In genomic region chr10:42638821-42639270, GRCh38 we compare ENCODE assay signal across 8 cellular contexts. TPM values are rescaled to one million over a fixed set of nuclear protein-coding genes. Genes with fewer than 3 reads are reported as not detected.
DNase-seq lines count a peak whose midpoint lies in the region; ATAC-seq, FAIRE-seq and TF ChIP-seq lines count a peak whose summit lies in the region.

No MANE protein-coding gene starts in this region.

- H3K36me3 ChIP-seq in KOPT-K1 (ENCODE audit: insufficient read depth, low read length): 0 out of 2 replicates have a peak, but pooled peaks cover 8% of the 10 kb centered on the region
- no peaks in the 10 kb centered on the region for H3K36me3 ChIP-seq in bronchial epithelial cell (ENCODE audit: control insufficient read depth, insufficient read depth, low read length)
- no peaks in the 10 kb centered on the region for H3K36me3 ChIP-seq in mucosa of stomach (ENCODE audit: control insufficient read depth, insufficient read depth, low read length)

- peak overlapping the region; percentile 87 for H3K4me2 ChIP-seq in A549

- no peak for TF ChIP-seq RAD21 in A549 (conservative IDR thresholded peaks at IDR 0.05 in 1 of 2, IDR thresholded peaks at IDR 0.05 in 1 of 2)

- FAIRE-seq in A549 (lab: Jason Lieb, UNC): no peak
- FAIRE-seq in bronchial epithelial cell (lab: Jason Lieb, UNC): no peak

- H3K4me3 ChIP-seq in A549 (peak overlapping the region; percentile 66), bronchial epithelial cell (ENCODE audit: low read depth, low read length) (peak overlapping the region; percentile 56), mucosa of stomach (ENCODE audit: low read length) (peak overlapping the region; percentile 91)

- DNase-seq in A549 (ENCODE audit: low read depth in 1 of 2, low spot score in 1 of 2) (no peak), bronchial epithelial cell (ENCODE audit: low read depth) (no peak), D341Med (ENCODE audit: low spot score) (no peak), GM13977 (ENCODE audit: low spot score) (no peak), NCI-H526 treated with DMSO at 0.1 percent for 48 hours (lab: John Stamatoyannopoulos, UW) (no peak), NCI-H345 (lab: John Stamatoyannopoulos, UW) (no peak)

- TF ChIP-seq POLR2A in A549 (IDR thresholded peaks at IDR 0.05; ENCODE audit: low read length): no peak

- no peak for ATAC-seq in A549

- no peak for TF ChIP-seq EP300 in A549 (IDR thresholded peaks at IDR 0.05)

- POLR2A ChIA-PET in A549 (lab: Yijun Ruan, JAX): interaction anchor here (0.7 to 1.3 kb wide), 3 partner anchors 115 to 623 kb away, joined by 3 to 4 read pairs (median 3); partner anchors contain the start of gene BMS1

- CTCF ChIA-PET in A549 (lab: Yijun Ruan, JAX): no interaction called here

- peak overlapping the region; percentile 96 for H3K9ac ChIP-seq in mucosa of stomach (ENCODE audit: low read length)

- TF ChIP-seq CTCF in A549 (IDR thresholded peaks at IDR 0.05): no peak
- no peak for TF ChIP-seq CTCF in bronchial epithelial cell (IDR thresholded peaks at IDR 0.05; ENCODE audit: insufficient read depth, low read length, severe bottlenecking)
- TF ChIP-seq CTCF in GM13977 (IDR thresholded peaks at IDR 0.05; ENCODE audit: extremely low read depth, insufficient read depth, missing control alignments): no peak

- 1% methylated on average over 6 of the region's 6 CpGs for WGBS in A549 (ENCODE audit: missing lambda C conversion rate)

- no peaks in the 10 kb centered on the region for H3K27me3 ChIP-seq in bronchial epithelial cell (ENCODE audit: control insufficient read depth, insufficient read depth, low read length)
- H3K27me3 ChIP-seq in mucosa of stomach (ENCODE audit: control insufficient read depth, insufficient read depth, low read length): no peaks in the 10 kb centered on the region

- in situ Hi-C loops in GM13977 (cut with MboI; ENCODE audit: low pct_unique_long_range_greater_than_20kb, low sequenced_read_pairs, unreplicated experiment): no loop called here

- H3K9me3 ChIP-seq in A549 (no peaks in the 10 kb centered on the region), KOPT-K1 (ENCODE audit: insufficient read depth, low read length, poor library complexity, severe bottlenecking) (no peaks in the 10 kb centered on the region), mucosa of stomach (ENCODE audit: control insufficient read depth, low read length) (no peaks in the 10 kb centered on the region)

- peaks cover 8% of the 10 kb centered on the region; the same call in 1 of the 3 replicates for H3K4me1 ChIP-seq in A549
- H3K4me1 ChIP-seq in mucosa of stomach (ENCODE audit: control insufficient read depth, insufficient read depth, low read length): peaks cover 16% of the 10 kb centered on the region

- H3K27ac ChIP-seq in A549 (peak overlapping the region; percentile 92 to 95), KOPT-K1 (ENCODE audit: low read depth, low read length, poor library complexity, severe bottlenecking) (peak overlapping the region; percentile 92)

TF ChIP-seq in A549, 52 proteins besides CTCF, POLR2A, EP300 and RAD21:
- TF ChIP-seq MAFK (IDR thresholded peaks at IDR 0.05; ENCODE audit: partially characterized antibody) (peak; percentile 19), ZSCAN20 (CRISPR knock-in tag; IDR thresholded peaks at IDR 0.05) (no peak)

RNA-seq across cellular contexts. Expression of gene ZNF33B, which starts 0.5 kb away (rescaled TPM):
- 10.1 and 12.4 TPM in 2 replicates for polyA plus RNA-seq in A549 (2011; rRNA removed)
- 2.1 and 2.3 TPM in 2 replicates for polyA plus RNA-seq in A549 (2012; cell fraction: cytosol; rRNA removed)
- polyA plus RNA-seq in A549 (2012; cell fraction: nucleus; rRNA removed): 2.2 and 5.2 TPM in 2 replicates
- polyA plus RNA-seq in A549 (2017; fragmentation: RNase III; extraction: RNeasy Plus Mini Kit Qiagen cat#74134 plus additional on column Dnase treatment): 10.7 to 11.7 TPM (median 11.1 TPM) in 3 replicates
- 6.5 and 10.7 TPM in 2 replicates for polyA minus RNA-seq in A549 (2011; rRNA and poly(A)+ RNA removed)
- total RNA-seq in bronchial epithelial cell: 11.5 and 22.6 TPM in 2 replicates
